1 cellular context compared by ENCODE assay signal in the genomic region with DNA sequence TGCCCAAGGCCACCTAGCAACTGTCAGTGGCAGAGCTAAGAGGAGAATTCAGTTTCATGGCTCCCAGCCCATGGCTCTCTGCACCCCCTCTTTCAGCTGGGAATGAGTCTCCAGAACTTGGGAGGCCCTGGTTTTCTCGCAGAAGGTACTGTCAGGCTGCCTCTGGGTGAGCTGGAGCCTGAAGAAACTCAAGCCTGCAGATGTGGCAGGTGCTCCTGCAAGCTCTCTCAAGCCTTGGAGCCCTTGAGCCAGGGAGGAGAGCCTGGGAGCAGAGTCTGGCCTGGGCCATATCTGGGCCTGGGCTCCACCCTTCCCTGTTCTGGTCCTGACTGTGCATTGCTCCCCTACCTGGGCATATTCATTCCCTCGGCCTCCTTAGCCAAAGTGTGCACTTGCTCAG.
TF ChIP-seq lines count a peak whose summit lies in the region.

No MANE protein-coding gene starts in this region.

TF ChIP-seq in HEK293, 187 proteins besides CTCF, POLR2A, EP300 and RAD21 (continued from another document):
- no peak for TF ChIP-seq ZBTB26 (tag by site-specific recombination; optimal IDR thresholded peaks at IDR 0.05)
- TF ChIP-seq, protein P1, sequence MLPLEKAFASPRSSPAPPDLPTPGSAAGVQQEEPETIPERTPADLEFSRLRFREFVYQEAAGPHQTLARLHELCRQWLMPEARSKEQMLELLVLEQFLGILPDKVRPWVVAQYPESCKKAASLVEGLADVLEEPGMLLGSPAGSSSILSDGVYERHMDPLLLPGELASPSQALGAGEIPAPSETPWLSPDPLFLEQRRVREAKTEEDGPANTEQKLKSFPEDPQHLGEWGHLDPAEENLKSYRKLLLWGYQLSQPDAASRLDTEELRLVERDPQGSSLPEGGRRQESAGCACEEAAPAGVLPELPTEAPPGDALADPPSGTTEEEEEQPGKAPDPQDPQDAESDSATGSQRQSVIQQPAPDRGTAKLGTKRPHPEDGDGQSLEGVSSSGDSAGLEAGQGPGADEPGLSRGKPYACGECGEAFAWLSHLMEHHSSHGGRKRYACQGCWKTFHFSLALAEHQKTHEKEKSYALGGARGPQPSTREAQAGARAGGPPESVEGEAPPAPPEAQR (tag by site-specific recombination; IDR thresholded peaks at IDR 0.05), result no peak
- no peak for TF ChIP-seq MEIS1 (CRISPR knock-in tag; IDR thresholded peaks at IDR 0.05; ENCODE audit: borderline replicate concordance)
- TF ChIP-seq ZSCAN16 (tag by site-specific recombination; IDR thresholded peaks at IDR 0.05), result no peak
